9 cellular contexts compared by ENCODE assay signal in the genomic region with DNA sequence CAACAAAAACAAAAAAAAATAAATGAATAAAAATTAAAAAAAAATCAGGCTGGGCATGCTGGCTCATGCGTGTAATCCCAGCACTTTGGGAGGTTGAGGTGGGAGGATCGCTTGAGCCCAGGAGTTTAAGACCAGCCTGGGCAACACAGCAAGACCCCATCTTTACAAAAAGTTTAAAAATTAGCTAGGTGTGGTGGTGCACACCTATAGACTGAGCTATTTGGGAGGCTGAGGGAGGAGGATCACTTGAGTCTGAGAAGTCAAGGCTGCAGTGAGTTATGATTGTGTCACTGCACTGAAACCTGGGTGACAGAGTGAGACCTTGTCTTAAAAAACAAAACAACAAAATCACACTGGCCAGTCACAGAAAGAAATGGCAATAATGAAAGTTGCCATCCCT. TPM values are rescaled to one million over a fixed set of nuclear protein-coding genes. Genes with fewer than 3 reads are reported as not detected.
A peak's percentile ranks its signal among the peaks of the same experiment; 100 is the strongest.
DNase-seq lines count a peak whose midpoint lies in the region; ATAC-seq and TF ChIP-seq lines count a peak whose summit lies in the region.
"Had no signal": no experiment of that assay in that cellular context is flagged by ENCODE, and none has a peak within 500 bp of the region (broad histone marks: within the 10 kb centered on the region; RNA-seq: fewer than 3 reads in every experiment).

No MANE protein-coding gene starts in this region.

- H3K4me1 Mint-ChIP-seq in natural killer cell treated with Interleukin-12 subunit alpha and Interleukin-12 subunit beta and Interleukin-15 and Interleukin-18, amount 100 ng/mL, for 72 hours (ENCODE audit: low read depth in 2 of 2), result peaks cover 31 to 47% of the 10 kb centered on the region in 2 donors

- H3K4me3 ChIP-seq in DND-41 (ENCODE audit: low read depth in 1 of 2, low read length in 2 of 2) (peak overlapping the region; percentile 15 to 53; a peak in 3 of 4 replicates), adipocyte (ENCODE audit: low read length) (peak overlapping the region; percentile 95)

- H4K20me1 ChIP-seq in DND-41 (ENCODE audit: insufficient read depth, low read length), result 0 out of 2 replicates have a peak, but pooled peaks cover under 1% of the 10 kb centered on the region

- H3K27me3 ChIP-seq in DND-41 (ENCODE audit: insufficient read depth, low read length, poor library complexity), result no peaks in the 10 kb centered on the region
- no peaks in the 10 kb centered on the region for H3K27me3 ChIP-seq in adipocyte (replicated peaks; ENCODE audit: control insufficient read depth, insufficient read depth, low read length)

- ATAC-seq in DND-41 (ENCODE audit: insufficient read depth, low read depth), result no peak
- ATAC-seq in HG03175 (IDR thresholded peaks at IDR 0.05; ENCODE audit: unreplicated experiment), result peak; percentile 12
- no peak for ATAC-seq in natural killer cell treated with Interleukin-12 subunit alpha and Interleukin-12 subunit beta and Interleukin-15 and Interleukin-18, amount 100 ng/mL, for 72 hours
- no peak for ATAC-seq in GM18868 (IDR thresholded peaks at IDR 0.05; ENCODE audit: unreplicated experiment)
- ATAC-seq in GM18873 (IDR thresholded peaks at IDR 0.05; ENCODE audit: low FRiP score, unreplicated experiment), result no peak
- no peak for ATAC-seq in GM19328 (IDR thresholded peaks at IDR 0.05; ENCODE audit: unreplicated experiment)

- H3K27me3 Mint-ChIP-seq in natural killer cell treated with Interleukin-12 subunit alpha and Interleukin-12 subunit beta and Interleukin-15 and Interleukin-18, amount 100 ng/mL, for 72 hours, result no peaks in the 10 kb centered on the region

- H2AFZ ChIP-seq in DND-41 (ENCODE audit: low read depth, low read length), result peak overlapping the region; percentile 93

- peak overlapping the region; percentile 65 for H3K9ac ChIP-seq in DND-41 (ENCODE audit: low read depth, low read length)
- H3K9ac ChIP-seq in adipocyte (ENCODE audit: low read length), result peak overlapping the region; percentile 86

- peak overlapping the region; percentile 93 for H3K27ac ChIP-seq in DND-41 (ENCODE audit: low read length)

- no peaks in the 10 kb centered on the region for H3K9me3 Mint-ChIP-seq in natural killer cell treated with Interleukin-12 subunit alpha and Interleukin-12 subunit beta and Interleukin-15 and Interleukin-18, amount 100 ng/mL, for 72 hours

- no peaks in the 10 kb centered on the region for H3K36me3 Mint-ChIP-seq in natural killer cell treated with Interleukin-12 subunit alpha and Interleukin-12 subunit beta and Interleukin-15 and Interleukin-18, amount 100 ng/mL, for 72 hours

- no peaks in the 10 kb centered on the region for H3K36me3 ChIP-seq in DND-41 (ENCODE audit: insufficient read depth, low read length)
- no peaks in the 10 kb centered on the region for H3K36me3 ChIP-seq in adipocyte (ENCODE audit: control insufficient read depth, insufficient read depth, low read length, severe bottlenecking)

- H3K4me2 ChIP-seq in DND-41 (ENCODE audit: insufficient read depth, low read length), result peak overlapping the region; percentile 66

- H3K27ac Mint-ChIP-seq in natural killer cell treated with Interleukin-12 subunit alpha and Interleukin-12 subunit beta and Interleukin-15 and Interleukin-18, amount 100 ng/mL, for 72 hours, result peak overlapping the region; percentile 91 to 98

- H3K4me1 ChIP-seq in DND-41 (ENCODE audit: insufficient read depth, low read length) (peaks cover 43% of the 10 kb centered on the region), adipocyte (ENCODE audit: control insufficient read depth, insufficient read depth, low read length) (peaks cover 23% of the 10 kb centered on the region)

- no peak for DNase-seq in DND-41
- no peak for DNase-seq in adipocyte (ENCODE audit: low read depth)
- DNase-seq in natural killer cell treated with Interleukin-12 subunit alpha and Interleukin-12 subunit beta and Interleukin-15 and Interleukin-18, amount 100 ng/mL, for 72 hours (ENCODE audit: low spot score), result no peak
- no peak for DNase-seq in dermis blood vessel endothelial cell
- DNase-seq: NCI-H1105 treated with DMSO at 0.1 percent for 48 hours had no signal

- peak overlapping the region; percentile 100 for H3K4me3 Mint-ChIP-seq in natural killer cell treated with Interleukin-12 subunit alpha and Interleukin-12 subunit beta and Interleukin-15 and Interleukin-18, amount 100 ng/mL, for 72 hours

- no peaks in the 10 kb centered on the region for H3K9me3 ChIP-seq in DND-41 (ENCODE audit: insufficient read depth, low read length, severe bottlenecking)
- peaks cover 4% of the 10 kb centered on the region for H3K9me3 ChIP-seq in adipocyte (ENCODE audit: control insufficient read depth, low read length)

- H3K79me2 ChIP-seq in DND-41 (ENCODE audit: insufficient read depth, low read length), result peaks cover 27% of the 10 kb centered on the region

- no peak for TF ChIP-seq CTCF in DND-41 (IDR thresholded peaks at IDR 0.05; ENCODE audit: borderline replicate concordance, extremely low read depth, low read length, poor library complexity, severe bottlenecking)

RNA-seq across cellular contexts. Expression of gene CNTRL, which starts 3.4 kb away (rescaled TPM):
- 100 to 1,000 TPM in 1 of 2 donors, 10 to 100 TPM in 1; 64.6 to 120 TPM for total RNA-seq in natural killer cell treated with Interleukin-12 subunit alpha and Interleukin-12 subunit beta and Interleukin-15 and Interleukin-18, amount 100 ng/mL, for 72 hours
- 15.1 and 22.0 TPM in 2 replicates for total RNA-seq in dermis blood vessel endothelial cell

RNA-seq across cellular contexts. Expression of gene C5, which starts 21.3 kb away (rescaled TPM):
- total RNA-seq in natural killer cell treated with Interleukin-12 subunit alpha and Interleukin-12 subunit beta and Interleukin-15 and Interleukin-18, amount 100 ng/mL, for 72 hours, result 1 to 10 TPM in 1 of 2 donors, under 1 TPM in 1; 0.88 to 1.0 TPM
- 2.2 and 2.6 TPM in 2 replicates for total RNA-seq in dermis blood vessel endothelial cell
